ENCODE assay signal across 8 cellular contexts in the genomic region with DNA sequence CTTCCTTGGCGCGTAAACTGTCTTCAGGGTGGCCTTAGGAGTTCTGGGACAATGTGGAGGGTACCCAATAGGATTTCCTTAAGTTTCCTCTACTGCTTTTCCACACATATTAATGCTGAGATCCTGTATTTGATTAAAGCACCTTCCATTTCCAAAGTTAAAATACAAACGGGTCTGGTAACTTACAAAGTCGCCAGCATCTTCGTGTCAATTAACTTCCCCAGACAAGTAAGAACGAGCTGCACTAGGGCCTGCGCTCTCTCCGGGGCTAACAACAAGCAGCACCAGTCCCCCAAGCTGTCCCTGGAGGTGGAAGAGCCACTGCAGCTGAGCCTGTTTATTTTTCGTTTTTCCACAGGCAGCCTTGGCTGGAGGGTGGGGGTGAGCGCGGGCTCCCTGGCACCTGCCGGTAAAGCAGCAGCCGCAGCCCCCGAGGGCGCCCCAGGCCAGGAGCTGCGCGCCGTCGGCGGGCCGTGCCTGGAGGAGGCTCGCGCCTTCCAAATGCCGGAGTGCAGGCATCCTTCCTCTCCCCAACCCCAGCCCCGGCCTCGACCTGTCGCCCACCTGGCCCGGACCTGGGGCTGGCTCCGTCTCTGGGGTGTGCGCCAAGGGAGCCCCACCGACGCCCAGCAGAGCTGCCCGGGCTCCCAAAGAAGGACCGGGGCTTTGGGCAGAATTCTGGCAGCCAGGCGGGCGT.
DNase-seq lines count a peak whose midpoint lies in the region; ATAC-seq and TF ChIP-seq lines count a peak whose summit lies in the region.

No MANE protein-coding gene starts in this region.

- H3K27ac Mint-ChIP-seq in IgD-negative memory B cell: peak overlapping the region in 1 of 3 donors; percentile 14

- peak overlapping the region; percentile 75 to 88 (median 80) for H3K4me3 Mint-ChIP-seq in IgD-negative memory B cell

- DNase-seq in foreskin keratinocyte (no peak), retina (peak; percentile 65), ACHN (no peak), T-helper 2 cell (no peak)
- no peak for DNase-seq in activated effector memory CD4-positive, alpha-beta T cell treated with Interleukin-2 at 50 U/mL for 16 hours

- H3K4me1 ChIP-seq in foreskin keratinocyte: no peaks in the 10 kb centered on the region

- in situ Hi-C loops in ACHN (cut with HindIII; ENCODE audit: low pct_ligation_motif_present, low pct_unique_long_range_greater_than_20kb, low sequenced_read_pairs): no loop called here

- ATAC-seq in GM18499 (IDR thresholded peaks at IDR 0.05; ENCODE audit: insufficient read depth, unreplicated experiment) (peak; percentile 23), GM21576 (IDR thresholded peaks at IDR 0.05; ENCODE audit: unreplicated experiment) (peak; percentile 26), foreskin keratinocyte (peak; percentile 7)

- no peak overlapping the region for H3K27ac ChIP-seq in foreskin keratinocyte

- no peaks in the 10 kb centered on the region for H3K36me3 Mint-ChIP-seq in IgD-negative memory B cell

- H3K4me1 Mint-ChIP-seq in IgD-negative memory B cell: peaks cover 19 to 30% (median 28%) of the 10 kb centered on the region in 3 donors

- H3K27me3 ChIP-seq in foreskin keratinocyte: peaks cover 72% of the 10 kb centered on the region

- no peaks in the 10 kb centered on the region for H3K9me3 Mint-ChIP-seq in IgD-negative memory B cell

- TF ChIP-seq CTCF in foreskin keratinocyte (conservative IDR thresholded peaks at IDR 0.05): no peak

- peaks cover 24% of the 10 kb centered on the region for H3K27me3 Mint-ChIP-seq in IgD-negative memory B cell
